Comparison of ENCODE assay signal across 27 cellular contexts in genomic region chr9:10127867-10128266, GRCh38.
"Had no signal": no experiment of that assay in that cellular context is flagged by ENCODE, and none has a peak within 500 bp of the region (broad histone marks: within the 10 kb centered on the region; RNA-seq: fewer than 3 reads in every experiment).

No MANE protein-coding gene starts in this region.

- H3K27ac ChIP-seq: adrenal gland, esophagus muscularis mucosa, left lung, lower lobe of right lung, parathyroid adenoma, spleen, suprapubic skin, tibial artery had no signal

- H3K36me3 ChIP-seq: adrenal gland, esophagus muscularis mucosa, left lung, lower lobe of right lung, spleen, suprapubic skin, tibial artery had no signal

- H2AFZ ChIP-seq: parathyroid adenoma had no signal

- H3K9ac ChIP-seq: parathyroid adenoma had no signal

- DNase-seq: activated CD4-positive, alpha-beta T cell treated with anti-CD3 and anti-CD28 coated beads for 36 hours; activated CD4-positive, CD25-positive, alpha-beta regulatory T cell; activated CD8-positive, alpha-beta memory T cell treated with anti-CD3 and anti-CD28 coated beads, Interleukin-2, amount 10 ng/mL, durations not matched to agents 7 days and 5 days; activated CD8-positive, alpha-beta T cell treated with anti-CD3 and anti-CD28 coated beads, Interleukin-2, amount 10 ng/mL, durations not matched to agents 7 days and 5 days; activated effector memory CD4-positive, alpha-beta T cell treated with Interleukin-2 at 50 U/mL for 16 hours; activated naive CD4-positive, alpha-beta T cell treated with Interleukin-2 at 50 U/mL for 16 hours; activated naive CD8-positive, alpha-beta T cell treated with anti-CD3 and anti-CD28 coated beads for 36 hours; activated T-cell treated with anti-CD3 and anti-CD28 coated beads for 4 hours; adrenal gland; caudate nucleus; endodermal cell; left lung; lower lobe of right lung; mesenchymal stem cell; naive thymus-derived CD8-positive, alpha-beta T cell; occipital lobe; right cardiac atrium; spleen; stimulated activated naive CD4-positive, alpha-beta T cell; T-cell; tibial artery had no signal

- FAIRE-seq: astrocyte, frontal cortex, islet of Langerhans had no signal

- H3K27me3 ChIP-seq: adrenal gland, esophagus muscularis mucosa, left lung, spleen, suprapubic skin, tibial artery had no signal

- ATAC-seq: activated CD4-positive, alpha-beta T cell treated with anti-CD3 and anti-CD28 coated beads for 36 hours; activated CD8-positive, alpha-beta memory T cell treated with anti-CD3 and anti-CD28 coated beads, Interleukin-2, amount 10 ng/mL, durations not matched to agents 7 days and 5 days; activated CD8-positive, alpha-beta T cell treated with anti-CD3 and anti-CD28 coated beads, Interleukin-2, amount 10 ng/mL, durations not matched to agents 7 days and 5 days; left lung; lower lobe of right lung; naive thymus-derived CD8-positive, alpha-beta T cell; right cardiac atrium; T-cell had no signal

- H3K4me3 ChIP-seq: adrenal gland, esophagus muscularis mucosa, left lung, lower lobe of right lung, spleen, suprapubic skin, tibial artery had no signal

- H3K9me3 ChIP-seq: adrenal gland, esophagus muscularis mucosa, lower lobe of right lung, spleen, suprapubic skin, tibial artery had no signal

- H3K79me2 ChIP-seq: parathyroid adenoma had no signal

- H3K4me1 ChIP-seq: adrenal gland, esophagus muscularis mucosa, left lung, lower lobe of right lung, parathyroid adenoma, spleen, suprapubic skin, tibial artery had no signal
